ENCODE assay signal across 28 cellular contexts in the genomic region with DNA sequence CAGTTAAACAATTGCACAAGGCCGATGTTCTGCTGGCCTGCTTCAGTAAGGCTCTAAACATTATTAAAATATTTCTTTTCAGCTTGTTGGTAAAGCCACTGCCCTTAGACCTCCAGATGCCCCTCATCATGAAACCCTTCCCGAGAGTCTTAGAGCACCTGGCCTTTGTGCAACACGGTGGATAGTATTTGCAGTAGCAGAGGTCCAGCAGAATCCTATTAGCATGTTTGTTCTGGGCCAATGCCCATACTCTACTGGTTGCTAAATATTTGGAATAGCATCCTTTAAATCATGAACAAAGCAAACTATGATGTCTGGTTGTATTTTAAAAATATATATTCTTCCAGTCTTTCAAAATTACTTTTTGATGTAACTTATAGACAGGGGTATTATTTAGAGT.
DNase-seq lines count a peak whose midpoint lies in the region; ATAC-seq and TF ChIP-seq lines count a peak whose summit lies in the region.
"Had no signal": no experiment of that assay in that cellular context is flagged by ENCODE, and none has a peak within 500 bp of the region (broad histone marks: within the 10 kb centered on the region; RNA-seq: fewer than 3 reads in every experiment).

No MANE protein-coding gene starts in this region.

- no peaks in the 10 kb centered on the region for H3K36me3 ChIP-seq in left lung
- H3K36me3 ChIP-seq: adrenal gland, BE2C, esophagus squamous epithelium, Peyer's patch had no signal

- no peak overlapping the region for H3K4me3 ChIP-seq in choroid plexus epithelial cell (ENCODE audit: low read depth, low read length)
- no peak overlapping the region for H3K4me3 ChIP-seq in left lung
- H3K4me3 ChIP-seq: adrenal gland, esophagus squamous epithelium, Peyer's patch had no signal

- H3K4me1 ChIP-seq in left lung = no peaks in the 10 kb centered on the region
- H3K4me1 ChIP-seq: adrenal gland, BE2C, esophagus squamous epithelium, Peyer's patch had no signal

- H3K27me3 ChIP-seq in left lung = no peaks in the 10 kb centered on the region
- H3K27me3 ChIP-seq: adrenal gland, BE2C, esophagus squamous epithelium, Peyer's patch had no signal

- TF ChIP-seq CTCF in choroid plexus epithelial cell (conservative IDR thresholded peaks at IDR 0.05; ENCODE audit: low read depth, low read length) (no peak), left lung (IDR thresholded peaks at IDR 0.05) (no peak)

- no peaks in the 10 kb centered on the region for H3K9me3 ChIP-seq in left lung
- H3K9me3 ChIP-seq: adrenal gland, BE2C, esophagus squamous epithelium, Peyer's patch had no signal

- H3K27ac ChIP-seq in left lung = no peak overlapping the region
- H3K27ac ChIP-seq: adrenal gland, esophagus squamous epithelium, Peyer's patch had no signal

- intact Hi-C loops in left lung (cut with DNase I) = no loop called here

- ATAC-seq in HG02884 (IDR thresholded peaks at IDR 0.05; ENCODE audit: unreplicated experiment) (no peak), left lung (no peak), HG02588 (IDR thresholded peaks at IDR 0.05; ENCODE audit: unreplicated experiment) (no peak)
- ATAC-seq: activated CD8-positive, alpha-beta T cell treated with anti-CD3 and anti-CD28 coated beads for 36 hours; CD8-positive, alpha-beta T cell; natural killer cell; stimulated activated naive B cell treated with anti-CD40 and anti-IgM and Interleukin-4, amounts not matched to agents 10 μg/mL and 1 μg/mL and 100 μg/mL, for 72 hours had no signal

- DNase-seq in DMS153 (lab: John Stamatoyannopoulos, UW) = peak; percentile 74
- peak; percentile 53 for DNase-seq in NCI-H146 treated with DMSO at 0.1 percent for 48 hours (lab: John Stamatoyannopoulos, UW; ENCODE audit: unreplicated experiment)
- DNase-seq in NCI-H774 (lab: John Stamatoyannopoulos, UW) = peak; percentile 67
- DNase-seq in choroid plexus epithelial cell (ENCODE audit: low read depth) = peak; percentile 80
- no peak for DNase-seq in left lung
- DNase-seq in stimulated activated CD4-positive, alpha-beta T cell treated with anti-CD3 and anti-CD28 coated beads, Interleukin-2, amount 100 ng/mL, for 24 hours = no peak
- DNase-seq: activated CD8-positive, alpha-beta memory T cell treated with anti-CD3 and anti-CD28 coated beads, Interleukin-2, amount 50 U/mL, for 48 hours; activated CD8-positive, alpha-beta T cell treated with anti-CD3 and anti-CD28 coated beads for 36 hours; activated naive CD4-positive, alpha-beta T cell treated with anti-CD3 and anti-CD28 coated beads for 36 hours; adrenal gland; BE2C; CD8-positive, alpha-beta T cell; cerebellar nuclear complex; DMS 273 treated with DMSO at 0.1 percent for 48 hours; esophagus squamous epithelium; foreskin melanocyte; HCEC 1CT; IMR-90; natural killer cell; NCI-H1048; NCI-H2107; Peyer's patch; SIG-M5; stimulated activated naive B cell treated with anti-CD40 and anti-IgM and Interleukin-4, amounts not matched to agents 10 μg/mL and 1 μg/mL and 100 μg/mL, for 72 hours; substantia nigra; SW 1271 had no signal

Comparison
In these comparisons a context has a peak if more than half of its experiments do, and no peak if none do; other contexts are left out.
1. DNase-seq: peak in DMS153 (single experiment), NCI-H146 treated with DMSO at 0.1 percent for 48 hours (single experiment), NCI-H774 (single experiment) and choroid plexus epithelial cell (single experiment); none in left lung (0 of 2) and stimulated activated CD4-positive, alpha-beta T cell treated with anti-CD3 and anti-CD28 coated beads, Interleukin-2, amount 100 ng/mL, for 24 hours (0 of 2).